Comparison of ENCODE assay signal across 22 cellular contexts in the genomic region with DNA sequence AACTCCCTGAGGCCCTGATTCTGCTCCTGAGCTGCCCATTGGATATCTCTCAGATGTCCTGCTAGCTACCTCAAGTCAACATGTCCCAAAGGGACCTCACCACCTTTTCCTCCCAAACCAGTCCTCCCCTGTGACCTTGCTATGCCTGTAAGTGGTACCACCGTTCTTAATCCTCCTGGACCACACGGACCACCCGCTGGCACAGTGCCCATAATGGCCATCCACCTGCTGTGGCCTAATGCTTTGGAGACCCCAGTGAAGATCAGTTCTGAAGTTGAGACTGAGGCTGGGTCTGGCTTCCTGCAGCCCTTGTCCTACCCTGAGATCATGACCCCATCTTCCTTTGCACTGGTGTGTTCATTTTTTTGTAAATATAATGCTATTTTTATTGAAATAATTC.
"Had no signal": no experiment of that assay in that cellular context is flagged by ENCODE, and none has a peak within 500 bp of the region (broad histone marks: within the 10 kb centered on the region; RNA-seq: fewer than 3 reads in every experiment).

No MANE protein-coding gene starts in this region.

- H3K4me1 ChIP-seq: foreskin keratinocyte, right lobe of liver, suprapubic skin, thyroid gland, upper lobe of left lung, uterus had no signal

- H3K27ac ChIP-seq: foreskin keratinocyte, hepatocyte, neural progenitor cell, pancreas, right lobe of liver, suprapubic skin, thyroid gland, upper lobe of left lung, uterus had no signal

- H3K36me3 ChIP-seq: neural progenitor cell, pancreas, right lobe of liver, suprapubic skin, thyroid gland, upper lobe of left lung, uterus had no signal

- DNase-seq: erythroblast; foreskin keratinocyte; head of caudate nucleus; kidney glomerular epithelial cell; mammary epithelial cell; mucosa of descending colon; natural killer cell; occipital lobe; pancreas; right lobe of liver; stimulated activated CD4-positive, alpha-beta T cell treated with anti-CD3 and anti-CD28 coated beads, Interleukin-4, amount 100 ng/mL, for 1 hour; stimulated activated CD8-positive, alpha-beta memory T cell treated with anti-CD3 and anti-CD28 coated beads, Interleukin-4, amount 100 ng/mL, for 48 hours; stimulated activated naive CD8-positive, alpha-beta T cell treated with anti-CD3 and anti-CD28 coated beads, Interleukin-15, Interleukin-2, amounts not matched to agents 100 U/mL and 50 U/mL, for 24 hours; thyroid gland; upper lobe of left lung; uterus had no signal

- H3K27me3 ChIP-seq: hepatocyte, neural progenitor cell, pancreas, right lobe of liver, thyroid gland, upper lobe of left lung had no signal

- H3K4me3 ChIP-seq: hepatocyte, mucosa of descending colon, neural progenitor cell, pancreas, right lobe of liver, suprapubic skin, thyroid gland, upper lobe of left lung, uterus had no signal

- ATAC-seq: foreskin keratinocyte; mucosa of descending colon; pancreas; right lobe of liver; stimulated activated effector memory CD8-positive, alpha-beta T cell treated with anti-CD3 and anti-CD28 coated beads, Interleukin-12 subunit alpha, Interleukin-12 subunit beta, amount 100 ng/mL, for 72 hours; stimulated activated naive CD8-positive, alpha-beta T cell treated with anti-CD3 and anti-CD28 coated beads, Interleukin-15, Interleukin-2, amounts not matched to agents 100 U/mL and 50 U/mL, for 24 hours had no signal

- H3K36me3 Mint-ChIP-seq: natural killer cell; neural progenitor cell; stimulated activated effector memory CD8-positive, alpha-beta T cell treated with anti-CD3 and anti-CD28 coated beads, Interleukin-12 subunit alpha, Interleukin-12 subunit beta, amount 100 ng/mL, for 72 hours had no signal

- H3K9ac ChIP-seq: neural progenitor cell had no signal

- H3K4me3 Mint-ChIP-seq: dendritic cell treated with granulocyte-macrophage colony-stimulating factor and Interleukin-4, amounts not matched to agents 40 ng/mL and 50 ng/mL, for 4 days; natural killer cell; neural progenitor cell; stimulated activated effector memory CD8-positive, alpha-beta T cell treated with anti-CD3 and anti-CD28 coated beads, Interleukin-12 subunit alpha, Interleukin-12 subunit beta, amount 100 ng/mL, for 72 hours had no signal

- H3K9me3 ChIP-seq: mucosa of descending colon, pancreas, right lobe of liver, suprapubic skin, thyroid gland, upper lobe of left lung, uterus had no signal

- H3K27ac Mint-ChIP-seq: dendritic cell treated with granulocyte-macrophage colony-stimulating factor and Interleukin-4, amounts not matched to agents 40 ng/mL and 50 ng/mL, for 4 days; natural killer cell; neural progenitor cell; progenitor cell of endocrine pancreas; stimulated activated effector memory CD8-positive, alpha-beta T cell treated with anti-CD3 and anti-CD28 coated beads, Interleukin-12 subunit alpha, Interleukin-12 subunit beta, amount 100 ng/mL, for 72 hours had no signal

- H3K9me3 Mint-ChIP-seq: dendritic cell treated with granulocyte-macrophage colony-stimulating factor and Interleukin-4, amounts not matched to agents 40 ng/mL and 50 ng/mL, for 4 days; natural killer cell; neural progenitor cell; stimulated activated effector memory CD8-positive, alpha-beta T cell treated with anti-CD3 and anti-CD28 coated beads, Interleukin-12 subunit alpha, Interleukin-12 subunit beta, amount 100 ng/mL, for 72 hours had no signal
